1 cellular context compared by ENCODE assay signal in the genomic region with DNA sequence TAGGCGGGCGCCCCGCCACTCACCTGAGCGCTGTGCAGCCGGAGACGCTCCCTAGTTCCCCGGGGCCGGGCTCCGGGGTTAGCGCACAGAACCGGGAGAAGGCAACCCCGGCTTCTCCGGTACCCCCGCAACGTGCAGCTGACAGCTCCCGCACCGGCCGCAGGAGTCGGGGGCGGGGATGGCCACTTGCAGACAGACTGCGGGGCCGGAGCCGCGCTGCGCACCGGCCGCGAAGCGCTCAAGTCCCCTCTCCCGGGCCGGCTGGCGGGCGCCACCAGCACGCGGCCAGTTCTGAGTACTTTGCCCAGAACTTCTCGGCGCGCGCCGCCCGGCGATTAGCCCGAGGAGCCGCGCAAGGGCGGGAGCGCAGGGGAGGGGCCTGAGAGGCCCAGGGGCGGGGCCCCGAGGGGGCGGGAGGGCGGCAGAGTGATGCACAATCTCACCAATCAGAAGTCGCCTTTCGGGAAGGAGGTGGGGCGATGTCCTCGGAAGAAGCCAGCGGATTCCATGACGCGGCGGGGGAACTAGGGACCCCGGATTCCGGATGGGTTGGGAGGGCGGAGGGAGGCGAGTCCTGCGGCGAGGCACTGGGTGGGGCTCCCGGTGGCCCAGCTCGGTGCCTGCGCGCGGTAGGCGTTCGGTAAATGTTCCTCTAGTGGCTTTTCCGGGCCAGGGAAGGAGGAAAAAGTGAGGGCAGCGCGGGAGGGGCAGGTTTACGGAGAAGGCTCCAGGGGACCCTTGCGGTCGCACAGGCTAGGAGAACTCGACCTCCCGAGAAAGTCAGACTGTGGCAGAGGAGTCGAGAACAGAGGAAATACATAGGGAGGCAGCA.
TF ChIP-seq lines count a peak whose summit lies in the region.

OSBPL3 (minus strand) TSS at position 316 of the 832 bp plus-strand sequence. CDS start 87,706 bp downstream, outside the sequence.

TF ChIP-seq in HepG2, 621 proteins besides CTCF, POLR2A, EP300 and RAD21 (continued from another document and continues in another):
- TF ChIP-seq, protein P1, sequence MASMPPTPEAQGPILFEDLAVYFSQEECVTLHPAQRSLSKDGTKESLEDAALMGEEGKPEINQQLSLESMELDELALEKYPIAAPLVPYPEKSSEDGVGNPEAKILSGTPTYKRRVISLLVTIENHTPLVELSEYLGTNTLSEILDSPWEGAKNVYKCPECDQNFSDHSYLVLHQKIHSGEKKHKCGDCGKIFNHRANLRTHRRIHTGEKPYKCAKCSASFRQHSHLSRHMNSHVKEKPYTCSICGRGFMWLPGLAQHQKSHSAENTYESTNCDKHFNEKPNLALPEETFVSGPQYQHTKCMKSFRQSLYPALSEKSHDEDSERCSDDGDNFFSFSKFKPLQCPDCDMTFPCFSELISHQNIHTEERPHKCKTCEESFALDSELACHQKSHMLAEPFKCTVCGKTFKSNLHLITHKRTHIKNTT (CRISPR knock-in tag; IDR thresholded peaks at IDR 0.05): no peak
- TF ChIP-seq BORCS8-MEF2B (CRISPR knock-in tag; IDR thresholded peaks at IDR 0.05): no peak
- TF ChIP-seq IRF2 (CRISPR knock-in tag; IDR thresholded peaks at IDR 0.05): peak; percentile 76; the same call in 1 of the 2 replicates
- no peak; the same call in 1 of the 2 replicates for TF ChIP-seq NFKBIZ (CRISPR knock-in tag; IDR thresholded peaks at IDR 0.05)
- TF ChIP-seq, protein P2, sequence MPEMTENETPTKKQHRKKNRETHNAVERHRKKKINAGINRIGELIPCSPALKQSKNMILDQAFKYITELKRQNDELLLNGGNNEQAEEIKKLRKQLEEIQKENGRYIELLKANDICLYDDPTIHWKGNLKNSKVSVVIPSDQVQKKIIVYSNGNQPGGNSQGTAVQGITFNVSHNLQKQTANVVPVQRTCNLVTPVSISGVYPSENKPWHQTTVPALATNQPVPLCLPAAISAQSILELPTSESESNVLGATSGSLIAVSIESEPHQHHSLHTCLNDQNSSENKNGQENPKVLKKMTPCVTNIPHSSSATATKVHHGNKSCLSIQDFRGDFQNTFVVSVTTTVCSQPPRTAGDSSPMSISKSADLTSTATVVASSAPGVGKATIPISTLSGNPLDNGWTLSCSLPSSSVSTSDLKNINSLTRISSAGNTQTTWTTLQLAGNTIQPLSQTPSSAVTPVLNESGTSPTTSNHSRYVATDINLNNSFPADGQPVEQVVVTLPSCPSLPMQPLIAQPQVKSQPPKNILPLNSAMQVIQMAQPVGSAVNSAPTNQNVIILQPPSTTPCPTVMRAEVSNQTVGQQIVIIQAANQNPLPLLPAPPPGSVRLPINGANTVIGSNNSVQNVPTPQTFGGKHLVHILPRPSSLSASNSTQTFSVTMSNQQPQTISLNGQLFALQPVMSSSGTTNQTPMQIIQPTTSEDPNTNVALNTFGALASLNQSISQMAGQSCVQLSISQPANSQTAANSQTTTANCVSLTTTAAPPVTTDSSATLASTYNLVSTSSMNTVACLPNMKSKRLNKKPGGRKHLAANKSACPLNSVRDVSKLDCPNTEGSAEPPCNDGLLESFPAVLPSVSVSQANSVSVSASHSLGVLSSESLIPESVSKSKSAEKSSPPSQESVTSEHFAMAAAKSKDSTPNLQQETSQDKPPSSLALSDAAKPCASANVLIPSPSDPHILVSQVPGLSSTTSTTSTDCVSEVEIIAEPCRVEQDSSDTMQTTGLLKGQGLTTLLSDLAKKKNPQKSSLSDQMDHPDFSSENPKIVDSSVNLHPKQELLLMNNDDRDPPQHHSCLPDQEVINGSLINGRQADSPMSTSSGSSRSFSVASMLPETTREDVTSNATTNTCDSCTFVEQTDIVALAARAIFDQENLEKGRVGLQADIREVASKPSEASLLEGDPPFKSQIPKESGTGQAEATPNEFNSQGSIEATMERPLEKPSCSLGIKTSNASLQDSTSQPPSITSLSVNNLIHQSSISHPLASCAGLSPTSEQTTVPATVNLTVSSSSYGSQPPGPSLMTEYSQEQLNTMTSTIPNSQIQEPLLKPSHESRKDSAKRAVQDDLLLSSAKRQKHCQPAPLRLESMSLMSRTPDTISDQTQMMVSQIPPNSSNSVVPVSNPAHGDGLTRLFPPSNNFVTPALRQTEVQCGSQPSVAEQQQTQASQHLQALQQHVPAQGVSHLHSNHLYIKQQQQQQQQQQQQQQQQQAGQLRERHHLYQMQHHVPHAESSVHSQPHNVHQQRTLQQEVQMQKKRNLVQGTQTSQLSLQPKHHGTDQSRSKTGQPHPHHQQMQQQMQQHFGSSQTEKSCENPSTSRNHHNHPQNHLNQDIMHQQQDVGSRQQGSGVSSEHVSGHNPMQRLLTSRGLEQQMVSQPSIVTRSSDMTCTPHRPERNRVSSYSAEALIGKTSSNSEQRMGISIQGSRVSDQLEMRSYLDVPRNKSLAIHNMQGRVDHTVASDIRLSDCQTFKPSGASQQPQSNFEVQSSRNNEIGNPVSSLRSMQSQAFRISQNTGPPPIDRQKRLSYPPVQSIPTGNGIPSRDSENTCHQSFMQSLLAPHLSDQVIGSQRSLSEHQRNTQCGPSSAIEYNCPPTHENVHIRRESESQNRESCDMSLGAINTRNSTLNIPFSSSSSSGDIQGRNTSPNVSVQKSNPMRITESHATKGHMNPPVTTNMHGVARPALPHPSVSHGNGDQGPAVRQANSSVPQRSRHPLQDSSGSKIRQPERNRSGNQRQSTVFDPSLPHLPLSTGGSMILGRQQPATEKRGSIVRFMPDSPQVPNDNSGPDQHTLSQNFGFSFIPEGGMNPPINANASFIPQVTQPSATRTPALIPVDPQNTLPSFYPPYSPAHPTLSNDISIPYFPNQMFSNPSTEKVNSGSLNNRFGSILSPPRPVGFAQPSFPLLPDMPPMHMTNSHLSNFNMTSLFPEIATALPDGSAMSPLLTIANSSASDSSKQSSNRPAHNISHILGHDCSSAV (CRISPR knock-in tag; IDR thresholded peaks at IDR 0.05; ENCODE audit: borderline replicate concordance): 0 out of 2 replicates have a peak, but pooled peaks have one; percentile 45
- no peak for TF ChIP-seq NFIB (CRISPR knock-in tag; IDR thresholded peaks at IDR 0.05; ENCODE audit: borderline replicate concordance)
- TF ChIP-seq GZF1 (CRISPR knock-in tag; IDR thresholded peaks at IDR 0.05): peak; percentile 53; the same call in 1 of the 2 replicates
- no peak; the same call in 1 of the 2 replicates for TF ChIP-seq ZNF280B (CRISPR knock-in tag; IDR thresholded peaks at IDR 0.05; ENCODE audit: borderline replicate concordance)
- TF ChIP-seq RELA (CRISPR knock-in tag; IDR thresholded peaks at IDR 0.05): no peak
- TF ChIP-seq ZSCAN21 (CRISPR knock-in tag; IDR thresholded peaks at IDR 0.05; ENCODE audit: borderline replicate concordance): peak; percentile 54; the same call in 1 of the 2 replicates
- no peak for TF ChIP-seq ATF1 (CRISPR knock-in tag; IDR thresholded peaks at IDR 0.05)
- peak; percentile 89 for TF ChIP-seq NFYC (CRISPR knock-in tag; IDR thresholded peaks at IDR 0.05)
- no peak for TF ChIP-seq NR2F6 (IDR thresholded peaks at IDR 0.05)
- TF ChIP-seq NR2F6 (CRISPR knock-in tag; IDR thresholded peaks at IDR 0.05): peak; percentile 6; the same call in 1 of the 2 replicates
- peak; percentile 92 for TF ChIP-seq SP4 (CRISPR knock-in tag; IDR thresholded peaks at IDR 0.05)
- no peak for TF ChIP-seq ZNF552 (CRISPR knock-in tag; IDR thresholded peaks at IDR 0.05; ENCODE audit: borderline replicate concordance)
- peak; percentile 7; the same call in 1 of the 2 replicates for TF ChIP-seq TFE3 (CRISPR knock-in tag; IDR thresholded peaks at IDR 0.05)
- no peak for TF ChIP-seq RAD51 (IDR thresholded peaks at IDR 0.05; ENCODE audit: borderline replicate concordance)
- TF ChIP-seq KDM5B (CRISPR knock-in tag; IDR thresholded peaks at IDR 0.05; ENCODE audit: borderline replicate concordance): peak; percentile 87
- TF ChIP-seq ZC3H4 (CRISPR knock-in tag; IDR thresholded peaks at IDR 0.05; ENCODE audit: borderline replicate concordance): no peak
- TF ChIP-seq STAT5B (CRISPR knock-in tag; IDR thresholded peaks at IDR 0.05): no peak
- no peak for TF ChIP-seq HIVEP1 (CRISPR knock-in tag; IDR thresholded peaks at IDR 0.05)
- peak; percentile 29; the same call in 1 of the 2 replicates for TF ChIP-seq HDAC2 (CRISPR knock-in tag; IDR thresholded peaks at IDR 0.05)
- TF ChIP-seq YEATS2 (CRISPR knock-in tag; IDR thresholded peaks at IDR 0.05; ENCODE audit: borderline replicate concordance): no peak; the same call in 1 of the 2 replicates
- TF ChIP-seq SNRNP70 (IDR thresholded peaks at IDR 0.05; ENCODE audit: low read depth, low read length): no peak
- no peak for TF ChIP-seq ZNF101 (CRISPR knock-in tag; IDR thresholded peaks at IDR 0.05; ENCODE audit: borderline replicate concordance, low read depth)
- peak; percentile 59; the same call in 1 of the 2 replicates for TF ChIP-seq ZFX (CRISPR knock-in tag; IDR thresholded peaks at IDR 0.05; ENCODE audit: low read depth)
- TF ChIP-seq ZBTB43 (CRISPR knock-in tag; conservative IDR thresholded peaks at IDR 0.05): no peak
- no peak for TF ChIP-seq ZNF282 (IDR thresholded peaks at IDR 0.05; ENCODE audit: partially characterized antibody)
- TF ChIP-seq KLF11 (CRISPR knock-in tag; IDR thresholded peaks at IDR 0.05): 0 out of 2 replicates have a peak, but pooled peaks have one; percentile 19
- TF ChIP-seq, protein P3, sequence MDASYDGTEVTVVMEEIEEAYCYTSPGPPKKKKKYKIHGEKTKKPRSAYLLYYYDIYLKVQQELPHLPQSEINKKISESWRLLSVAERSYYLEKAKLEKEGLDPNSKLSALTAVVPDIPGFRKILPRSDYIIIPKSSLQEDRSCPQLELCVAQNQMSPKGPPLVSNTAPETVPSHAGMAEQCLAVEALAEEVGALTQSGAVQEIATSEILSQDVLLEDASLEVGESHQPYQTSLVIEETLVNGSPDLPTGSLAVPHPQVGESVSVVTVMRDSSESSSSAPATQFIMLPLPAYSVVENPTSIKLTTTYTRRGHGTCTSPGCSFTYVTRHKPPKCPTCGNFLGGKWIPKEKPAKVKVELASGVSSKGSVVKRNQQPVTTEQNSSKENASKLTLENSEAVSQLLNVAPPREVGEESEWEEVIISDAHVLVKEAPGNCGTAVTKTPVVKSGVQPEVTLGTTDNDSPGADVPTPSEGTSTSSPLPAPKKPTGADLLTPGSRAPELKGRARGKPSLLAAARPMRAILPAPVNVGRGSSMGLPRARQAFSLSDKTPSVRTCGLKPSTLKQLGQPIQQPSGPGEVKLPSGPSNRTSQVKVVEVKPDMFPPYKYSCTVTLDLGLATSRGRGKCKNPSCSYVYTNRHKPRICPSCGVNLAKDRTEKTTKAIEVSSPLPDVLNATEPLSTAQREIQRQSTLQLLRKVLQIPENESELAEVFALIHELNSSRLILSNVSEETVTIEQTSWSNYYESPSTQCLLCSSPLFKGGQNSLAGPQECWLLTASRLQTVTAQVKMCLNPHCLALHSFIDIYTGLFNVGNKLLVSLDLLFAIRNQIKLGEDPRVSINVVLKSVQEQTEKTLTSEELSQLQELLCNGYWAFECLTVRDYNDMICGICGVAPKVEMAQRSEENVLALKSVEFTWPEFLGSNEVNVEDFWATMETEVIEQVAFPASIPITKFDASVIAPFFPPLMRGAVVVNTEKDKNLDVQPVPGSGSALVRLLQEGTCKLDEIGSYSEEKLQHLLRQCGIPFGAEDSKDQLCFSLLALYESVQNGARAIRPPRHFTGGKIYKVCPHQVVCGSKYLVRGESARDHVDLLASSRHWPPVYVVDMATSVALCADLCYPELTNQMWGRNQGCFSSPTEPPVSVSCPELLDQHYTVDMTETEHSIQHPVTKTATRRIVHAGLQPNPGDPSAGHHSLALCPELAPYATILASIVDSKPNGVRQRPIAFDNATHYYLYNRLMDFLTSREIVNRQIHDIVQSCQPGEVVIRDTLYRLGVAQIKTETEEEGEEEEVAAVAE (CRISPR knock-in tag; IDR thresholded peaks at IDR 0.05; ENCODE audit: borderline replicate concordance): no peak
- TF ChIP-seq HNRNPLL (IDR thresholded peaks at IDR 0.05; ENCODE audit: low read depth, low read length, poor library complexity, severe bottlenecking): peak; percentile 72
- no peak; the same call in 1 of the 2 replicates for TF ChIP-seq ZNF563 (CRISPR knock-in tag; IDR thresholded peaks at IDR 0.05)
- 0 out of 2 replicates have a peak, but pooled peaks have one; percentile 66 for TF ChIP-seq ZNF703 (CRISPR knock-in tag; IDR thresholded peaks at IDR 0.05; ENCODE audit: borderline replicate concordance)
- TF ChIP-seq SOX5 (CRISPR knock-in tag; IDR thresholded peaks at IDR 0.05; ENCODE audit: borderline replicate concordance): 0 out of 2 replicates have a peak, but pooled peaks have one; percentile 20
- peak; percentile 55 for TF ChIP-seq ELF3 (CRISPR knock-in tag; IDR thresholded peaks at IDR 0.05)
- no peak for TF ChIP-seq NCOA2 (CRISPR knock-in tag; IDR thresholded peaks at IDR 0.05)
